In genomic region chr22:31332886-31333285, GRCh38 we compare ENCODE assay signal across 21 cellular contexts. TPM values are rescaled to one million over a fixed set of nuclear protein-coding genes. Genes with fewer than 3 reads are reported as not detected.
A peak's percentile ranks its signal among the peaks of the same experiment; 100 is the strongest.
DNase-seq lines count a peak whose midpoint lies in the region; ATAC-seq, FAIRE-seq and TF ChIP-seq lines count a peak whose summit lies in the region.
"Had no signal": no experiment of that assay in that cellular context is flagged by ENCODE, and none has a peak within 500 bp of the region (broad histone marks: within the 10 kb centered on the region; RNA-seq: fewer than 3 reads in every experiment).

No MANE protein-coding gene starts in this region.

- H3K27me3 ChIP-seq in bronchial epithelial cell (ENCODE audit: control insufficient read depth, insufficient read depth, low read length) = no peaks in the 10 kb centered on the region
- H3K27me3 ChIP-seq: Peyer's patch, stomach, upper lobe of left lung had no signal

- no peak overlapping the region for H3K4me3 ChIP-seq in bronchial epithelial cell (ENCODE audit: low read depth, low read length)
- H3K4me3 ChIP-seq: coronary artery, Peyer's patch, prostate gland, stomach, upper lobe of left lung had no signal

- H3K27me3 Mint-ChIP-seq in activated CD8-positive, alpha-beta T cell treated with anti-CD3 and anti-CD28 coated beads for 36 hours = no peaks in the 10 kb centered on the region
- no peaks in the 10 kb centered on the region for H3K27me3 Mint-ChIP-seq in activated CD8-positive, alpha-beta T cell treated with anti-CD3 and anti-CD28 coated beads, Interleukin-2, amount 10 ng/mL, durations not matched to agents 7 days and 5 days (ENCODE audit: low read depth)
- no peaks in the 10 kb centered on the region for H3K27me3 Mint-ChIP-seq in naive thymus-derived CD8-positive, alpha-beta T cell

- H3K27ac Mint-ChIP-seq in activated CD8-positive, alpha-beta T cell treated with anti-CD3 and anti-CD28 coated beads for 36 hours = peak overlapping the region; percentile 21
- H3K27ac Mint-ChIP-seq in activated CD8-positive, alpha-beta T cell treated with anti-CD3 and anti-CD28 coated beads, Interleukin-2, amount 10 ng/mL, durations not matched to agents 7 days and 5 days = no peak overlapping the region
- peak overlapping the region in 9 of 10 donors; percentile 5 to 84 (median 65) for H3K27ac Mint-ChIP-seq in naive thymus-derived CD8-positive, alpha-beta T cell

- DNase-seq in activated CD8-positive, alpha-beta T cell treated with anti-CD3 and anti-CD28 coated beads for 36 hours = no peak
- no peak for DNase-seq in activated CD8-positive, alpha-beta T cell treated with anti-CD3 and anti-CD28 coated beads, Interleukin-2, amount 10 ng/mL, durations not matched to agents 7 days and 5 days
- DNase-seq in HT1080 (ENCODE audit: low read depth) (peak; percentile 55), bronchial epithelial cell (ENCODE audit: low read depth) (peak; percentile 75), COLO668 (lab: John Stamatoyannopoulos, UW; ENCODE audit: unreplicated experiment) (no peak)
- no peak for DNase-seq in naive thymus-derived CD8-positive, alpha-beta T cell
- DNase-seq: activated effector memory CD4-positive, alpha-beta T cell treated with Interleukin-2 at 50 U/mL for 16 hours; DMS153; left cardiac atrium; NCI-H1930; Peyer's patch; small intestine; stimulated activated CD4-positive, alpha-beta T cell treated with anti-CD3 and anti-CD28 coated beads, Interleukin-4, amount 100 ng/mL, for 1 hour; stomach; T-helper 9 cell; upper lobe of left lung had no signal

- FAIRE-seq in bronchial epithelial cell (lab: Jason Lieb, UNC) = peak; percentile 47
- FAIRE-seq: small intestine had no signal

- no peak for TF ChIP-seq CTCF in activated CD8-positive, alpha-beta T cell treated with anti-CD3 and anti-CD28 coated beads for 36 hours (IDR thresholded peaks at IDR 0.05)
- TF ChIP-seq CTCF in bronchial epithelial cell (IDR thresholded peaks at IDR 0.05; ENCODE audit: insufficient read depth, low read length, severe bottlenecking) = no peak

- POLR2A ChIA-PET in activated CD8-positive, alpha-beta T cell treated with anti-CD3 and anti-CD28 coated beads for 36 hours (lab: Charles Lee) = interaction anchor here (1.0 to 2.0 kb wide), 4 partner anchors 11 to 42 kb away, joined by 3 to 7 read pairs (median 5); no protein-coding TSS in a partner anchor
- POLR2A ChIA-PET in activated CD8-positive, alpha-beta T cell treated with anti-CD3 and anti-CD28 coated beads, Interleukin-2, amount 10 ng/mL, durations not matched to agents 7 days and 5 days (lab: Charles Lee) = no interaction called here
- POLR2A ChIA-PET in naive thymus-derived CD8-positive, alpha-beta T cell (lab: Charles Lee) = no interaction called here

- peaks cover 41% of the 10 kb centered on the region for H3K4me1 Mint-ChIP-seq in activated CD8-positive, alpha-beta T cell treated with anti-CD3 and anti-CD28 coated beads for 36 hours (ENCODE audit: low read depth)
- peaks cover 21% of the 10 kb centered on the region for H3K4me1 Mint-ChIP-seq in activated CD8-positive, alpha-beta T cell treated with anti-CD3 and anti-CD28 coated beads, Interleukin-2, amount 10 ng/mL, durations not matched to agents 7 days and 5 days (ENCODE audit: low read depth)
- peaks cover 30 to 63% (median 55%) of the 10 kb centered on the region in 4 donors for H3K4me1 Mint-ChIP-seq in naive thymus-derived CD8-positive, alpha-beta T cell

- intact Hi-C loops in activated CD8-positive, alpha-beta T cell treated with anti-CD3 and anti-CD28 coated beads for 36 hours (cut with micrococcal nuclease) = no loop called here

- CTCF ChIA-PET in activated CD8-positive, alpha-beta T cell treated with anti-CD3 and anti-CD28 coated beads for 36 hours (lab: Charles Lee) = interaction anchor here (3.1 kb wide), 1 partner anchor 20 kb away, joined by 14 read pairs; no protein-coding TSS in a partner anchor
- CTCF ChIA-PET in activated CD8-positive, alpha-beta T cell treated with anti-CD3 and anti-CD28 coated beads, Interleukin-2, amount 10 ng/mL, durations not matched to agents 7 days and 5 days (lab: Charles Lee) = no interaction called here

- no peaks in the 10 kb centered on the region for H3K9me3 Mint-ChIP-seq in activated CD8-positive, alpha-beta T cell treated with anti-CD3 and anti-CD28 coated beads for 36 hours
- H3K9me3 Mint-ChIP-seq in activated CD8-positive, alpha-beta T cell treated with anti-CD3 and anti-CD28 coated beads, Interleukin-2, amount 10 ng/mL, durations not matched to agents 7 days and 5 days (ENCODE audit: insufficient read depth) = no peaks in the 10 kb centered on the region
- no peaks in the 10 kb centered on the region for H3K9me3 Mint-ChIP-seq in naive thymus-derived CD8-positive, alpha-beta T cell

- H3K36me3 ChIP-seq in bronchial epithelial cell (ENCODE audit: control insufficient read depth, insufficient read depth, low read length) = peaks cover 4% of the 10 kb centered on the region
- H3K36me3 ChIP-seq: prostate gland had no signal

- H3K36me3 Mint-ChIP-seq in activated CD8-positive, alpha-beta T cell treated with anti-CD3 and anti-CD28 coated beads for 36 hours (ENCODE audit: low read depth) = peaks cover 53% of the 10 kb centered on the region
- peaks cover 77% of the 10 kb centered on the region for H3K36me3 Mint-ChIP-seq in activated CD8-positive, alpha-beta T cell treated with anti-CD3 and anti-CD28 coated beads, Interleukin-2, amount 10 ng/mL, durations not matched to agents 7 days and 5 days (ENCODE audit: low read depth)
- peaks cover 5 to 91% (median 7%) of the 10 kb centered on the region in 3 donors for H3K36me3 Mint-ChIP-seq in naive thymus-derived CD8-positive, alpha-beta T cell

- no peak for ATAC-seq in activated CD8-positive, alpha-beta T cell treated with anti-CD3 and anti-CD28 coated beads for 36 hours
- ATAC-seq in activated CD8-positive, alpha-beta T cell treated with anti-CD3 and anti-CD28 coated beads, Interleukin-2, amount 10 ng/mL, durations not matched to agents 7 days and 5 days = no peak
- no peak for ATAC-seq in naive thymus-derived CD8-positive, alpha-beta T cell
- ATAC-seq in HG02759 (IDR thresholded peaks at IDR 0.05; ENCODE audit: unreplicated experiment) (no peak), HG02840 (IDR thresholded peaks at IDR 0.05; ENCODE audit: low FRiP score, unreplicated experiment) (no peak)
- ATAC-seq: activated CD4-positive, CD25-positive, alpha-beta regulatory T cell treated with anti-CD3 and anti-CD28 coated beads, Interleukin-2, amount 50 U/mL, for 24 hours had no signal

- no peak overlapping the region for H3K4me3 Mint-ChIP-seq in activated CD8-positive, alpha-beta T cell treated with anti-CD3 and anti-CD28 coated beads for 36 hours
- no peak overlapping the region for H3K4me3 Mint-ChIP-seq in activated CD8-positive, alpha-beta T cell treated with anti-CD3 and anti-CD28 coated beads, Interleukin-2, amount 10 ng/mL, durations not matched to agents 7 days and 5 days
- no peak overlapping the region for H3K4me3 Mint-ChIP-seq in naive thymus-derived CD8-positive, alpha-beta T cell

RNA-seq across cellular contexts. Expression of gene PATZ1, which starts 13.3 kb away (rescaled TPM):
- total RNA-seq in activated CD8-positive, alpha-beta T cell treated with anti-CD3 and anti-CD28 coated beads for 36 hours = 10 to 100 TPM; 28.4 to 29.0 TPM
- 10 to 100 TPM; 31.0 to 31.6 TPM for total RNA-seq in activated CD8-positive, alpha-beta T cell treated with anti-CD3 and anti-CD28 coated beads, Interleukin-2, amount 10 ng/mL, durations not matched to agents 7 days and 5 days
- total RNA-seq in HT1080 (2014; rRNA removed; shearing (Covaris generic)) = 15.3 and 17.8 TPM in 2 replicates
- polyA plus RNA-seq in HT1080 (2015; cell fraction: cytosol; rRNA removed) = 11.7 and 12.7 TPM in 2 replicates
- 20.8 TPM in 2 replicates for polyA plus RNA-seq in HT1080 (2015; cell fraction: nucleus; rRNA removed)
- total RNA-seq in bronchial epithelial cell = 3.2 and 5.3 TPM in 2 replicates
- total RNA-seq in naive thymus-derived CD8-positive, alpha-beta T cell = 10 to 100 TPM; 66.9 to 70.6 TPM
- polyA plus RNA-seq in naive thymus-derived CD8-positive, alpha-beta T cell = 10 to 100 TPM; 17.8 to 34.2 (median 19.0) TPM

RNA-seq across cellular contexts. Expression of gene PIK3IP1, which starts 40.6 kb away (rescaled TPM):
- total RNA-seq in activated CD8-positive, alpha-beta T cell treated with anti-CD3 and anti-CD28 coated beads for 36 hours = 10 to 100 TPM; 18.2 to 19.6 TPM
- 10 to 100 TPM; 13.2 to 16.1 TPM for total RNA-seq in activated CD8-positive, alpha-beta T cell treated with anti-CD3 and anti-CD28 coated beads, Interleukin-2, amount 10 ng/mL, durations not matched to agents 7 days and 5 days
- 1.1 and 1.3 TPM in 2 replicates for total RNA-seq in HT1080 (2014; rRNA removed; shearing (Covaris generic))
- polyA plus RNA-seq in HT1080 (2015; cell fraction: cytosol; rRNA removed) = 1.7 and 2.5 TPM in 2 replicates
- polyA plus RNA-seq in HT1080 (2015; cell fraction: nucleus; rRNA removed) = 6.1 and 9.4 TPM in 2 replicates
- total RNA-seq in bronchial epithelial cell = 6.3 and 13.3 TPM in 2 replicates
- total RNA-seq in naive thymus-derived CD8-positive, alpha-beta T cell = 100 to 1,000 TPM; 730 to 741 TPM
- 100 to 1,000 TPM; 530 to 963 (median 585) TPM for polyA plus RNA-seq in naive thymus-derived CD8-positive, alpha-beta T cell

Comparison
In these comparisons a context has a peak if more than half of its experiments do, and no peak if none do; other contexts are left out.
1. DNase-seq: peak in HT1080 (single experiment) and bronchial epithelial cell (single experiment); none in activated CD8-positive, alpha-beta T cell treated with anti-CD3 and anti-CD28 coated beads for 36 hours (single experiment), activated CD8-positive, alpha-beta T cell treated with anti-CD3 and anti-CD28 coated beads, Interleukin-2, amount 10 ng/mL, durations not matched to agents 7 days and 5 days (single experiment), naive thymus-derived CD8-positive, alpha-beta T cell (0 of 10) and COLO668 (single experiment).
2. RNA of gene PIK3IP1, which starts 40.6 kb away (total RNA-seq): 730 to 741 TPM in naive thymus-derived CD8-positive, alpha-beta T cell; 18.2 to 19.6 TPM in activated CD8-positive, alpha-beta T cell treated with anti-CD3 and anti-CD28 coated beads for 36 hours, 13.2 to 16.1 TPM in activated CD8-positive, alpha-beta T cell treated with anti-CD3 and anti-CD28 coated beads, Interleukin-2, amount 10 ng/mL, durations not matched to agents 7 days and 5 days, 6.3 to 13.3 TPM in bronchial epithelial cell and 1.1 to 1.3 TPM in HT1080; every median in the first group is over 10 times any median in the second.